In genomic region chr21:41706678-41707077, GRCh38 we compare ENCODE assay signal across 1 cellular context.
TF ChIP-seq lines count a peak whose summit lies in the region.

No MANE protein-coding gene starts in this region.

TF ChIP-seq in HEK293, 187 proteins besides CTCF, POLR2A, EP300 and RAD21 (continued from another document):
- peak; percentile 69; the same call in 1 of the 2 replicates for TF ChIP-seq TSHZ1 (tag by site-specific recombination; IDR thresholded peaks at IDR 0.05; ENCODE audit: borderline replicate concordance)
- peak; percentile 67 for TF ChIP-seq ZNF629 (tag by site-specific recombination; IDR thresholded peaks at IDR 0.05)
- TF ChIP-seq ZXDB (tag by site-specific recombination; IDR thresholded peaks at IDR 0.05), result peak; percentile 44; the same call in 1 of the 2 replicates
